19 cellular contexts compared by ENCODE assay signal in the genomic region with DNA sequence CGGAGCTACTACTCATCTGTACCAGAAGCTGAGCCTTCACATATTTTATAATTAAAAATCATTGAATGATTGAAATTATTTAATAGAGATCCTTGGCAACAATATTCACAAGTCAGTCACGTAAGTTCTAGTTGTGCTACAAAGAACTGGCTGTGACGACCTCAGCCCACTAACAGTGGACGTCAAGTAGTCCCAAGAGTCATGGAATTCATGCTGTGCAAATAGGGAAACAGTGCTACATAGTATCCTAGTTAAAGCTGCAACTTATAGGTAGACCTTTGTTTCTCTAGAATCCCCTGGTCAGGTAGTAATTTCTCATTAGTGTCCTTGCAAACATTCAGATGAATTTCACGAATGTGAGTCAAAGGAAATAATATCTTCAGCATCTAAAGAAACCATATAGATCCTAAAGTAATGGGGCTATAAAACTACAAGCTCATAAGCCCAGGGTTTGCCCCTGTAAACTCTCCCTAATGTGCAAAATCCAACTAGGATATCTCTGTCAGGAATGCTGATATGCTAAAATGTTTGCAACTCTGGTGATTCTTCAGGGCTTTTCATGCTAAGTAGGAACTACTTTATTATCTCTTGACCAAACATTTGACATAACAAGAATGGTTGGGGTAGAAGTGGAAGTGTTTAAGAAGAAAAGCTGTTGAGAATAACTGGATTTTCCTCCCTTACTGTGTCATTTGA. TPM values are rescaled to one million over a fixed set of nuclear protein-coding genes. Genes with fewer than 3 reads are reported as not detected.
DNase-seq lines count a peak whose midpoint lies in the region; ATAC-seq, FAIRE-seq and TF ChIP-seq lines count a peak whose summit lies in the region.
"Had no signal": no experiment of that assay in that cellular context is flagged by ENCODE, and none has a peak within 500 bp of the region (broad histone marks: within the 10 kb centered on the region; RNA-seq: fewer than 3 reads in every experiment).

No MANE protein-coding gene starts in this region.

- H3K9me3 Mint-ChIP-seq in stimulated activated effector memory CD8-positive, alpha-beta T cell treated with anti-CD3 and anti-CD28 coated beads, Interleukin-12 subunit alpha, Interleukin-12 subunit beta, amount 100 ng/mL, for 72 hours: no peaks in the 10 kb centered on the region
- H3K9me3 Mint-ChIP-seq: CD8-positive, alpha-beta memory T cell; GM23338; H9 had no signal

- peak; percentile 7 for DNase-seq in HuH-7.5 (ENCODE audit: low spot score)
- DNase-seq in HepG2 (ENCODE audit: low spot score): peak; percentile 72
- DNase-seq in small intestine: peak; percentile 57
- no peak for DNase-seq in stimulated activated effector memory CD8-positive, alpha-beta T cell treated with anti-CD3 and anti-CD28 coated beads, Interleukin-12 subunit alpha, Interleukin-12 subunit beta, amount 100 ng/mL, for 72 hours (ENCODE audit: low spot score in 2 of 2)
- DNase-seq in stimulated activated CD4-positive, alpha-beta T cell treated with anti-CD3 and anti-CD28 coated beads, Interleukin-15, amount 100 ng/mL, for 24 hours: no peak
- no peak for DNase-seq in heart left ventricle
- no peak for DNase-seq in stimulated activated CD4-positive, alpha-beta T cell treated with anti-CD3 and anti-CD28 coated beads, Interleukin-2, amount 100 ng/mL, for 48 hours
- DNase-seq: AML-193; CD8-positive, alpha-beta memory T cell; DMS53; GF-D8; H9; IMR-90; KG1 had no signal

- H3K4me3 ChIP-seq in HepG2 (replicated peaks in 1 of 3; ENCODE audit: insufficient read depth in 1 of 3, low read depth in 2 of 3, low read length in 3 of 3): no peak overlapping the region; a peak in 1 of 6 replicates
- H3K4me3 ChIP-seq in small intestine (ENCODE audit: low read depth in 1 of 2, low read length in 2 of 2): no peak overlapping the region
- H3K4me3 ChIP-seq in heart left ventricle: no peak overlapping the region
- H3K4me3 ChIP-seq: BLaER1, GM23338 had no signal

- H3K4me2 ChIP-seq in HepG2 (ENCODE audit: low read depth, low read length): peak overlapping the region; percentile 52
- H3K4me2 ChIP-seq: BLaER1, GM23338 had no signal

- peak overlapping the region; percentile 45 for H3K27ac ChIP-seq in VCaP
- peak overlapping the region; percentile 60 for H3K27ac ChIP-seq in HepG2 (ENCODE audit: extremely low read length, insufficient read depth, low read length)
- H3K27ac ChIP-seq in small intestine (ENCODE audit: low read depth in 1 of 2, low read length in 1 of 2): no peak overlapping the region
- no peak overlapping the region for H3K27ac ChIP-seq in heart left ventricle
- H3K27ac ChIP-seq: BLaER1 had no signal

- no peaks in the 10 kb centered on the region for H3K4me1 Mint-ChIP-seq in stimulated activated effector memory CD8-positive, alpha-beta T cell treated with anti-CD3 and anti-CD28 coated beads, Interleukin-12 subunit alpha, Interleukin-12 subunit beta, amount 100 ng/mL, for 72 hours
- H3K4me1 Mint-ChIP-seq: CD8-positive, alpha-beta memory T cell; GM23338; H9 had no signal

- H3K4me1 ChIP-seq in HepG2 (ENCODE audit: insufficient read depth, low read length) (peaks cover 40% of the 10 kb centered on the region), small intestine (ENCODE audit: control insufficient read depth in 2 of 2, insufficient read depth in 1 of 2, low read depth in 1 of 2, low read length in 1 of 2) (no peaks in the 10 kb centered on the region), heart left ventricle (no peaks in the 10 kb centered on the region)
- H3K4me1 ChIP-seq: BLaER1 had no signal

- 43% methylated on average over 5 of the region's 5 CpGs for WGBS in HepG2 (ENCODE audit: low lambda C conversion rate)
- 44 to 60% (median 53%) methylated on average over 5 of the region's 5 CpGs for WGBS in small intestine, 3 donors
- 69 to 72% (median 71%) methylated on average over 5 of the region's 5 CpGs for WGBS in heart left ventricle, 4 donors

- POLR2A ChIA-PET in HepG2 (lab: Yijun Ruan, JAX): interaction anchor here (1.0 to 1.2 kb wide), 3 partner anchors 65 to 128 kb away, joined by 3 to 6 read pairs (median 4); a partner anchor contains a TSS

- H3K27me3 ChIP-seq in HepG2 (ENCODE audit: control insufficient read depth in 1 of 2, insufficient read depth in 2 of 2, low read length in 2 of 2) (no peaks in the 10 kb centered on the region), small intestine (ENCODE audit: control insufficient read depth in 2 of 2, insufficient read depth in 2 of 2, low read length in 2 of 2) (no peaks in the 10 kb centered on the region), heart left ventricle (no peaks in the 10 kb centered on the region)
- H3K27me3 ChIP-seq: BLaER1 had no signal

- H3K9me3 ChIP-seq in HepG2 (ENCODE audit: low read length) (no peaks in the 10 kb centered on the region), small intestine (ENCODE audit: control insufficient read depth, low read depth) (no peaks in the 10 kb centered on the region), heart left ventricle (no peaks in the 10 kb centered on the region)
- H3K9me3 ChIP-seq: BLaER1 had no signal

- no peak for TF ChIP-seq POLR2A in HepG2 (IDR thresholded peaks at IDR 0.05; ENCODE audit: insufficient read depth in 1 of 2, low read depth in 2 of 2, low read length in 2 of 2)
- TF ChIP-seq POLR2A in heart left ventricle (IDR thresholded peaks at IDR 0.05): no peak

- no peak overlapping the region for H2AFZ ChIP-seq in HepG2 (ENCODE audit: low read length)
- H2AFZ ChIP-seq: GM23338 had no signal

- intact Hi-C loops in HepG2 (cut with micrococcal nuclease; ENCODE audit: unreplicated experiment): loop anchor here (5.0 kb wide), 1 partner anchor 39 kb away; no protein-coding TSS in a partner anchor
- intact Hi-C loops in heart left ventricle (cut with DNase I): no loop called here

- H3K36me3 Mint-ChIP-seq in stimulated activated effector memory CD8-positive, alpha-beta T cell treated with anti-CD3 and anti-CD28 coated beads, Interleukin-12 subunit alpha, Interleukin-12 subunit beta, amount 100 ng/mL, for 72 hours: no peaks in the 10 kb centered on the region
- H3K36me3 Mint-ChIP-seq: CD8-positive, alpha-beta memory T cell had no signal

- TF ChIP-seq RAD21 in HepG2 (CRISPR knock-in tag; IDR thresholded peaks at IDR 0.05): no peak

- in situ Hi-C loops in HepG2 (cut with HindIII; ENCODE audit: extremely low pct_ligation_motif_present, low pct_unique_long_range_greater_than_20kb): no loop called here

- peak in 1 of 2 experiments; percentile 31; a peak in 1 of 4 replicates for TF ChIP-seq EP300 in HepG2 (IDR thresholded peaks at IDR 0.05; ENCODE audit: low read depth in 2 of 2, low read length in 2 of 2)
- TF ChIP-seq EP300 in HepG2 (CRISPR knock-in tag; IDR thresholded peaks at IDR 0.05; ENCODE audit: borderline replicate concordance): no peak

- no peak for TF ChIP-seq CTCF in VCaP (conservative IDR thresholded peaks at IDR 0.05)
- no peak for TF ChIP-seq CTCF in HepG2 (CRISPR knock-in tag; IDR thresholded peaks at IDR 0.05)
- no peak for TF ChIP-seq CTCF in heart left ventricle (IDR thresholded peaks at IDR 0.05)

- no TSS peak for BruUV-seq in HepG2 (replicated peaks; lab: Mats Ljungman, UMichigan)

- no peak overlapping the region for H3K27ac Mint-ChIP-seq in stimulated activated effector memory CD8-positive, alpha-beta T cell treated with anti-CD3 and anti-CD28 coated beads, Interleukin-12 subunit alpha, Interleukin-12 subunit beta, amount 100 ng/mL, for 72 hours
- H3K27ac Mint-ChIP-seq: GM23338, H9 had no signal

- CTCF ChIA-PET in HepG2 (lab: Yijun Ruan, JAX; ENCODE audit: low intra/inter-chr PET ratio, low total read pairs): no interaction called here

- no peaks in the 10 kb centered on the region for H3K79me2 ChIP-seq in HepG2 (ENCODE audit: insufficient read depth, low read length)

- FAIRE-seq in HepG2 (lab: Jason Lieb, UNC) (peak; percentile 55), small intestine (lab: Jason Lieb, UNC) (no peak)
- FAIRE-seq: HTR-8/SVneo had no signal

- no peak overlapping the region for H3K4me3 Mint-ChIP-seq in stimulated activated effector memory CD8-positive, alpha-beta T cell treated with anti-CD3 and anti-CD28 coated beads, Interleukin-12 subunit alpha, Interleukin-12 subunit beta, amount 100 ng/mL, for 72 hours
- H3K4me3 Mint-ChIP-seq: CD8-positive, alpha-beta memory T cell; GM23338; H9 had no signal

- ATAC-seq in HepG2 (peak; percentile 92), heart left ventricle (no peak)
- no peak for ATAC-seq in stimulated activated effector memory CD8-positive, alpha-beta T cell treated with anti-CD3 and anti-CD28 coated beads, Interleukin-12 subunit alpha, Interleukin-12 subunit beta, amount 100 ng/mL, for 72 hours
- ATAC-seq: GM23338 had no signal

- H4K20me1 ChIP-seq in HepG2 (ENCODE audit: insufficient read depth, low read length): no peaks in the 10 kb centered on the region
- H4K20me1 ChIP-seq: BLaER1 had no signal

- H3K9ac ChIP-seq in HepG2 (ENCODE audit: insufficient read depth, low read depth, low read length): no peak overlapping the region
- H3K9ac ChIP-seq: BLaER1 had no signal

- 0 out of 5 replicates have a peak, but pooled peaks cover 0 to 3% of the 10 kb centered on the region in 2 experiments for H3K36me3 ChIP-seq in HepG2 (replicated peaks in 1 of 2; ENCODE audit: control insufficient read depth in 1 of 2, insufficient read depth in 2 of 2, low read length in 2 of 2)
- H3K36me3 ChIP-seq in small intestine (ENCODE audit: control insufficient read depth in 2 of 2, insufficient read depth in 2 of 2, low read length in 2 of 2): no peaks in the 10 kb centered on the region
- peaks cover 0 to 15% (median 0%) of the 10 kb centered on the region in 9 donors for H3K36me3 ChIP-seq in heart left ventricle
- H3K36me3 ChIP-seq: BLaER1 had no signal

RNA-seq across cellular contexts. Expression of a gene that starts 31.2 kb away (rescaled TPM):
- total RNA-seq in HepG2 (2016; rRNA removed; fragmentation: Illumina TruSeq; extraction: Trizol): 2.7 and 4.0 TPM in 2 replicates
- total RNA-seq in HepG2 (2016; cell fraction: cytosol; rRNA removed; fragmentation: Illumina TruSeq; extraction: Trizol; ENCODE audit: low read depth): 1.5 and 1.7 TPM in 2 replicates
- total RNA-seq in HepG2 (2016; cell fraction: insoluble cytoplasmic fraction; rRNA removed; fragmentation: Illumina TruSeq; extraction: Trizol): 4.4 and 4.8 TPM in 2 replicates
- total RNA-seq in HepG2 (2016; cell fraction: membrane; rRNA removed; fragmentation: Illumina TruSeq; extraction: Trizol): 1.8 and 2.5 TPM in 2 replicates
- 13.6 and 14.1 TPM in 2 replicates for total RNA-seq in HepG2 (2016; cell fraction: nucleus; rRNA removed; fragmentation: Illumina TruSeq; extraction: Trizol)
- 2.2 and 2.4 TPM in 2 replicates for polyA plus RNA-seq in HepG2 (2011; rRNA removed)
- polyA plus RNA-seq in HepG2 (2011; cell fraction: cytosol; rRNA removed): 0.28 and 0.42 TPM in 2 replicates
- 5.1 and 7.1 TPM in 2 replicates for polyA plus RNA-seq in HepG2 (2011; cell fraction: nucleus; rRNA removed)
- 1.8 and 3.6 TPM in 2 replicates for polyA plus RNA-seq in HepG2 (2012)
- 0.17 and 0.71 TPM in 2 replicates for polyA plus RNA-seq in HepG2 (2016; cell fraction: cytosol; fragmentation: Illumina TruSeq; extraction: Trizol; ENCODE audit: low read depth)
- polyA plus RNA-seq in HepG2 (2016; cell fraction: insoluble cytoplasmic fraction; fragmentation: Illumina TruSeq; extraction: Trizol; ENCODE audit: low read depth): 3.3 and 3.6 TPM in 2 replicates
- 0.65 and 1.7 TPM in 2 replicates for polyA plus RNA-seq in HepG2 (2016; cell fraction: membrane; fragmentation: Illumina TruSeq; extraction: Trizol; ENCODE audit: low read depth)
- 10.5 and 13.0 TPM in 2 replicates for polyA plus RNA-seq in HepG2 (2016; cell fraction: nucleus; fragmentation: Illumina TruSeq; extraction: Trizol; ENCODE audit: insufficient read depth, low read depth)
- polyA minus RNA-seq in HepG2 (2011; rRNA and poly(A)+ RNA removed; ENCODE audit: low replicate concordance): 0.61 and 3.5 TPM in 2 replicates
- 0.97 and 0.99 TPM in 2 replicates for polyA minus RNA-seq in HepG2 (2011; cell fraction: cytosol; rRNA and poly(A)+ RNA removed)
- polyA minus RNA-seq in HepG2 (2011; cell fraction: nucleus; rRNA and poly(A)+ RNA removed): 25.0 and 26.5 TPM in 2 replicates
- polyA plus RNA-seq in small intestine: 1 to 10 TPM; 1.0 to 4.9 (median 3.8) TPM
- 1 to 10 TPM; 1.3 to 4.5 (median 2.7) TPM for total RNA-seq in heart left ventricle
- polyA plus RNA-seq in heart left ventricle: 1 to 10 TPM; 1.0 to 1.3 TPM
- polyA plus RNA-seq: CD8-positive, alpha-beta memory T cell had no signal

RNA-seq across cellular contexts. Expression of a gene that starts 44.9 kb away (rescaled TPM):
- not detected in 2 replicates for total RNA-seq in HepG2 (2016; rRNA removed; fragmentation: Illumina TruSeq; extraction: Trizol)
- not detected in 2 replicates for total RNA-seq in HepG2 (2016; cell fraction: cytosol; rRNA removed; fragmentation: Illumina TruSeq; extraction: Trizol; ENCODE audit: low read depth)
- total RNA-seq in HepG2 (2016; cell fraction: insoluble cytoplasmic fraction; rRNA removed; fragmentation: Illumina TruSeq; extraction: Trizol): not detected in 2 replicates
- not detected in 2 replicates for total RNA-seq in HepG2 (2016; cell fraction: membrane; rRNA removed; fragmentation: Illumina TruSeq; extraction: Trizol)
- total RNA-seq in HepG2 (2016; cell fraction: nucleus; rRNA removed; fragmentation: Illumina TruSeq; extraction: Trizol): not detected in 2 replicates
- not detected in 2 replicates for polyA plus RNA-seq in HepG2 (2011; rRNA removed)
- not detected in 2 replicates for polyA plus RNA-seq in HepG2 (2011; cell fraction: cytosol; rRNA removed)
- not detected in 2 replicates for polyA plus RNA-seq in HepG2 (2011; cell fraction: nucleus; rRNA removed)
- not detected in 2 replicates for polyA plus RNA-seq in HepG2 (2012)
- not detected in 2 replicates for polyA plus RNA-seq in HepG2 (2016; cell fraction: cytosol; fragmentation: Illumina TruSeq; extraction: Trizol; ENCODE audit: low read depth)
- polyA plus RNA-seq in HepG2 (2016; cell fraction: insoluble cytoplasmic fraction; fragmentation: Illumina TruSeq; extraction: Trizol; ENCODE audit: low read depth): not detected in 2 replicates
- polyA plus RNA-seq in HepG2 (2016; cell fraction: membrane; fragmentation: Illumina TruSeq; extraction: Trizol; ENCODE audit: low read depth): not detected in 2 replicates
- not detected in 2 replicates for polyA plus RNA-seq in HepG2 (2016; cell fraction: nucleus; fragmentation: Illumina TruSeq; extraction: Trizol; ENCODE audit: insufficient read depth, low read depth)
- not detected in 2 replicates for polyA minus RNA-seq in HepG2 (2011; rRNA and poly(A)+ RNA removed; ENCODE audit: low replicate concordance)
- not detected in 2 replicates for polyA minus RNA-seq in HepG2 (2011; cell fraction: cytosol; rRNA and poly(A)+ RNA removed)
- not detected in 2 replicates for polyA minus RNA-seq in HepG2 (2011; cell fraction: nucleus; rRNA and poly(A)+ RNA removed)
- polyA plus RNA-seq in small intestine: not detected
- not detected for total RNA-seq in heart left ventricle
- not detected for polyA plus RNA-seq in heart left ventricle
- total RNA-seq: A673; CD8-positive, alpha-beta memory T cell; H9; IMR-90 had no signal
- polyA plus RNA-seq: CD8-positive, alpha-beta memory T cell; IMR-90 had no signal

Comparison
In these comparisons a context has a peak if more than half of its experiments do, and no peak if none do; other contexts are left out.
1. DNase-seq: peak in HuH-7.5 (single experiment), HepG2 (single experiment) and small intestine (single experiment); none in stimulated activated effector memory CD8-positive, alpha-beta T cell treated with anti-CD3 and anti-CD28 coated beads, Interleukin-12 subunit alpha, Interleukin-12 subunit beta, amount 100 ng/mL, for 72 hours (0 of 2), stimulated activated CD4-positive, alpha-beta T cell treated with anti-CD3 and anti-CD28 coated beads, Interleukin-15, amount 100 ng/mL, for 24 hours (single experiment), heart left ventricle (0 of 5) and stimulated activated CD4-positive, alpha-beta T cell treated with anti-CD3 and anti-CD28 coated beads, Interleukin-2, amount 100 ng/mL, for 48 hours (0 of 2).
2. H3K27ac ChIP-seq: peak in VCaP (single experiment) and HepG2 (single experiment); none in small intestine (0 of 2) and heart left ventricle (0 of 12).